In the genomic region with DNA sequence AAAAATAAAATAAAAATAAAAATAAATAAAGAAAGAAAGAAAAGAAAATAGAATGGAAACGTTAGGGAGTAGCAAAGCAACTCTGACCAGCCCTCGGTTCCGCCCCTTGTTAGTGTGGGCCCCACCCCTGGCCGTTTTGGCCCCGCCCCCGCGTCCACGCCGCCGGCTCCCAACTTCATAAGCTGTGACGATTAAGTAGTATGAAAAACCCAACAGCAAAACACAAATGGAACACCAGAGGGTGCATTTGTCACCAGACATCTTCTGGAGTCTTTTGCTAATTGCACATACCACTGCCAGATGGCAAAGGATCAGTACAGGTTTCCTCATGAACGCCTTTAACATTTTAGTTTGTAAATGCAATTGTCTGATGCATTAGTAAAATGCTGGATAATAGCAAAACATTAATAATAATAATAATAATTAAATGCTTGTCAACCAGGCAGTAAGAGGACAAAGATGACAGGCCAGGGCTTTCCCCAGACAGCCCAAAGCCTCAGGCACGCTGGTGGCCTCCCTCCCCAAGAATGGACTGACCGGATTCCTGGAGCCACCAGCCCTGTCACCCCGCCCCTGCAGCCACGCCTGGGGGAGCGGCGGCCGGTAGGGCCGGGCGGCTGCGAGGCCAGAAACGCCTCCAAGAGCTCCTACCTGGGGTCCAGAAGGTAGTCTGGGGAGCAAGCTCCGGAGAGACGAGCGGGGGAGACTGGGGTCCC, we compare ENCODE assay signal across 8 cellular contexts.
A peak's percentile ranks its signal among the peaks of the same experiment; 100 is the strongest.
DNase-seq lines count a peak whose midpoint lies in the region; ATAC-seq and TF ChIP-seq lines count a peak whose summit lies in the region.

No MANE protein-coding gene starts in this region.

- H3K27me3 ChIP-seq in HL-60 (ENCODE audit: insufficient read depth, poor library complexity, severe bottlenecking) (no peaks in the 10 kb centered on the region), mucosa of stomach (ENCODE audit: control insufficient read depth, insufficient read depth, low read length) (no peaks in the 10 kb centered on the region)

- H3K27ac ChIP-seq in HL-60 (replicated peaks) (no peak overlapping the region), epithelial cell of prostate (peak overlapping the region; percentile 20)

- TF ChIP-seq CTCF in HL-60 (IDR thresholded peaks at IDR 0.05; ENCODE audit: insufficient read depth, low read length), result peak; percentile 29

- no peak for ATAC-seq in GM21515 (IDR thresholded peaks at IDR 0.05; ENCODE audit: unreplicated experiment)

- peak overlapping the region; percentile 14; the same call in 1 of the 2 replicates for H3K9ac ChIP-seq in ES-I3 (ENCODE audit: low read depth, low read length)
- H3K9ac ChIP-seq in mucosa of stomach (ENCODE audit: low read length), result peak overlapping the region; percentile 41

- H3K4me3 ChIP-seq in HL-60 (replicated peaks; ENCODE audit: insufficient read depth, low read length) (no peak overlapping the region), mucosa of stomach (ENCODE audit: low read length) (no peak overlapping the region)

- H3K4me1 ChIP-seq in ES-I3 (ENCODE audit: insufficient read depth, low read length) (peaks cover 5% of the 10 kb centered on the region; the same call in 1 of the 2 replicates), mucosa of stomach (ENCODE audit: control insufficient read depth, insufficient read depth, low read length) (peaks cover 10% of the 10 kb centered on the region)

- H3K36me3 ChIP-seq in ES-I3 (ENCODE audit: insufficient read depth, low read length), result no peaks in the 10 kb centered on the region
- no peaks in the 10 kb centered on the region for H3K36me3 ChIP-seq in mucosa of stomach (ENCODE audit: control insufficient read depth, insufficient read depth, low read length)

- no peaks in the 10 kb centered on the region for H3K9me3 ChIP-seq in ES-I3 (ENCODE audit: control insufficient read depth, insufficient read depth, low read length)
- no peaks in the 10 kb centered on the region for H3K9me3 ChIP-seq in mucosa of stomach (ENCODE audit: control insufficient read depth, low read length)

- DNase-seq in HL-60 (ENCODE audit: low read depth in 1 of 2, low spot score in 1 of 2) (peak; percentile 76 to 86), NOMO-1 treated with dmso at 0.1 percent for 144 hours (lab: John Stamatoyannopoulos, UW; ENCODE audit: unreplicated experiment) (peak; percentile 56), epithelial cell of prostate (ENCODE audit: low read depth, low spot score) (no peak)
- peak; percentile 71 for DNase-seq in activated CD8-positive, alpha-beta memory T cell treated with anti-CD3 and anti-CD28 coated beads, Interleukin-2, amount 50 U/mL, for 4 hours
- peak; percentile 41 for DNase-seq in stimulated activated CD8-positive, alpha-beta memory T cell treated with anti-CD3 and anti-CD28 coated beads, Interleukin-7, amount 100 ng/mL, for 24 hours (ENCODE audit: low read depth)
